Comparison of ENCODE assay signal across 1 cellular context in the genomic region with DNA sequence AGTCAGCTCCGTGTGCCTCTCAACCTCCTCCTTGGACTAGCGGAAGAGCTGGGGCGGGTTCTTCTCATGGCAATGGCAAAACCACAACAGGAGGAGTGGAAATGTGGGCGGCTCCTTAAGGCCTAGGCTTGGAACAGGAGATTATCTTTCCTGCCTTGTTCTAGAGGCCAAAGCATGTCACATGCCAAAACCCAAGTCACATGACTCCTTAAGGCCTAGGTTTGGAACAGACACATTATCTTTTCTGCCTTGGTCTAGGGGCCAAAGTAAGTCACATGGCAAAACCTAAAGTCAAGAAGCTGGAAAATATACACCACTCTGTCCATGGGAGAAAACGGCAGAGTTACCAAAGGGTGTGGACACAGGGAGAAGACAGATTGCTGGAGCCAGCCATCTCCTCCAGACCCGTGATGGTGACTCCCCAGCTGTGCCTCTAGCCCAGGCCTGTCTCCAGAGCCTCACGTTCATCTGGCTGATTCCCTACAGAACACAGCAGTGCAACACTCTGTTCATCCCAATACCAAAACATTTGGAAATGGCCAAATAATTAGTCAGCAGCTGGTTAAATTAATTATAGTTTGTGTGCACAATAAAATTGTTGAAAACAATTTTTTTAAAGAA.
TF ChIP-seq lines count a peak whose summit lies in the region.

No MANE protein-coding gene starts in this region.

TF ChIP-seq in K562, 482 proteins besides CTCF, POLR2A, EP300 and RAD21:
- TF ChIP-seq, protein P1, sequence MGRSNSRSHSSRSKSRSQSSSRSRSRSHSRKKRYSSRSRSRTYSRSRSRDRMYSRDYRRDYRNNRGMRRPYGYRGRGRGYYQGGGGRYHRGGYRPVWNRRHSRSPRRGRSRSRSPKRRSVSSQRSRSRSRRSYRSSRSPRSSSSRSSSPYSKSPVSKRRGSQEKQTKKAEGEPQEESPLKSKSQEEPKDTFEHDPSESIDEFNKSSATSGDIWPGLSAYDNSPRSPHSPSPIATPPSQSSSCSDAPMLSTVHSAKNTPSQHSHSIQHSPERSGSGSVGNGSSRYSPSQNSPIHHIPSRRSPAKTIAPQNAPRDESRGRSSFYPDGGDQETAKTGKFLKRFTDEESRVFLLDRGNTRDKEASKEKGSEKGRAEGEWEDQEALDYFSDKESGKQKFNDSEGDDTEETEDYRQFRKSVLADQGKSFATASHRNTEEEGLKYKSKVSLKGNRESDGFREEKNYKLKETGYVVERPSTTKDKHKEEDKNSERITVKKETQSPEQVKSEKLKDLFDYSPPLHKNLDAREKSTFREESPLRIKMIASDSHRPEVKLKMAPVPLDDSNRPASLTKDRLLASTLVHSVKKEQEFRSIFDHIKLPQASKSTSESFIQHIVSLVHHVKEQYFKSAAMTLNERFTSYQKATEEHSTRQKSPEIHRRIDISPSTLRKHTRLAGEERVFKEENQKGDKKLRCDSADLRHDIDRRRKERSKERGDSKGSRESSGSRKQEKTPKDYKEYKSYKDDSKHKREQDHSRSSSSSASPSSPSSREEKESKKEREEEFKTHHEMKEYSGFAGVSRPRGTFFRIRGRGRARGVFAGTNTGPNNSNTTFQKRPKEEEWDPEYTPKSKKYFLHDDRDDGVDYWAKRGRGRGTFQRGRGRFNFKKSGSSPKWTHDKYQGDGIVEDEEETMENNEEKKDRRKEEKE (IDR thresholded peaks at IDR 0.05; ENCODE audit: borderline replicate concordance in 1 of 2, control insufficient read depth in 1 of 2, low read depth in 2 of 2, low read length in 1 of 2), result no peak
- TF ChIP-seq SRSF1 (IDR thresholded peaks at IDR 0.05; ENCODE audit: low read depth, low read length) (no peak), CREM (IDR thresholded peaks at IDR 0.05; ENCODE audit: low read depth) (no peak), ZNF778 (CRISPR knock-in tag; IDR thresholded peaks at IDR 0.05) (no peak), NFRKB (IDR thresholded peaks at IDR 0.05; ENCODE audit: low read depth) (no peak), ZNF197 (CRISPR knock-in tag; IDR thresholded peaks at IDR 0.05; ENCODE audit: low read depth) (no peak), HDAC6 (IDR thresholded peaks at IDR 0.05; ENCODE audit: low read depth, low read length) (no peak), CEBPB (tag; IDR thresholded peaks at IDR 0.05) (no peak), RAD51 (IDR thresholded peaks at IDR 0.05; ENCODE audit: borderline replicate concordance, low read depth) (peak; percentile 86), ZNF583 (CRISPR knock-in tag; IDR thresholded peaks at IDR 0.05) (0 out of 2 replicates have a peak, but pooled peaks have one; percentile 33), NR3C1 (CRISPR knock-in tag; IDR thresholded peaks at IDR 0.05) (no peak), HNRNPH1 (optimal IDR thresholded peaks at IDR 0.05; ENCODE audit: low read depth, low read length) (no peak), JUN (IDR thresholded peaks at IDR 0.05; ENCODE audit: borderline replicate concordance, low read depth, low read length) (no peak), JUN (CRISPR knock-in tag; IDR thresholded peaks at IDR 0.05; ENCODE audit: borderline replicate concordance) (no peak), FOXJ3 (CRISPR knock-in tag; IDR thresholded peaks at IDR 0.05) (no peak), CCAR2 (IDR thresholded peaks at IDR 0.05; ENCODE audit: low read depth, low read length) (no peak), SIN3B (IDR thresholded peaks at IDR 0.05; ENCODE audit: low read depth) (no peak), CBX1 (IDR thresholded peaks at IDR 0.05; ENCODE audit: low read depth) (no peak), RBM14 (IDR thresholded peaks at IDR 0.05; ENCODE audit: borderline replicate concordance, insufficient read depth, low read depth, low read length) (no peak), BCOR (IDR thresholded peaks at IDR 0.05) (no peak), SOX6 (IDR thresholded peaks at IDR 0.05) (no peak), FOXA3 (CRISPR knock-in tag; conservative IDR thresholded peaks at IDR 0.05 in 1 of 2, IDR thresholded peaks at IDR 0.05 in 1 of 2) (no peak), TOE1 (IDR thresholded peaks at IDR 0.05; ENCODE audit: borderline replicate concordance) (peak; percentile 81), TOE1 (CRISPR knock-in tag; IDR thresholded peaks at IDR 0.05; ENCODE audit: borderline replicate concordance, low read depth) (no peak), MAZ (CRISPR knock-in tag; conservative IDR thresholded peaks at IDR 0.05 in 1 of 2, IDR thresholded peaks at IDR 0.05 in 1 of 2) (no peak), EGR1 (conservative IDR thresholded peaks at IDR 0.05) (no peak), EP400 (IDR thresholded peaks at IDR 0.05) (no peak), CHD1 (IDR thresholded peaks at IDR 0.05; ENCODE audit: low read length) (no peak), SP2 (IDR thresholded peaks at IDR 0.05; ENCODE audit: extremely low read depth, low read depth, low read length, poor library complexity, severe bottlenecking) (no peak), L3MBTL2 (IDR thresholded peaks at IDR 0.05) (peak; percentile 58), CBFA2T2 (conservative IDR thresholded peaks at IDR 0.05) (peak; percentile 47), HNRNPL (IDR thresholded peaks at IDR 0.05; ENCODE audit: low read depth, low read length) (no peak)
- TF ChIP-seq, protein P2, sequence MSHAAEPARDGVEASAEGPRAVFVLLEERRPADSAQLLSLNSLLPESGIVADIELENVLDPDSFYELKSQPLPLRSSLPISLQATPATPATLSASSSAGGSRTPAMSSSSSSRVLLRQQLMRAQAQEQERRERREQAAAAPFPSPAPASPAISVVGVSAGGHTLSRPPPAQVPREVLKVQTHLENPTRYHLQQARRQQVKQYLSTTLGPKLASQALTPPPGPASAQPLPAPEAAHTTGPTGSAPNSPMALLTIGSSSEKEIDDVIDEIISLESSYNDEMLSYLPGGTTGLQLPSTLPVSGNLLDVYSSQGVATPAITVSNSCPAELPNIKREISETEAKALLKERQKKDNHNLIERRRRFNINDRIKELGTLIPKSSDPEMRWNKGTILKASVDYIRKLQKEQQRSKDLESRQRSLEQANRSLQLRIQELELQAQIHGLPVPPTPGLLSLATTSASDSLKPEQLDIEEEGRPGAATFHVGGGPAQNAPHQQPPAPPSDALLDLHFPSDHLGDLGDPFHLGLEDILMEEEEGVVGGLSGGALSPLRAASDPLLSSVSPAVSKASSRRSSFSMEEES (CRISPR knock-in tag; IDR thresholded peaks at IDR 0.05), result peak; percentile 97
- TF ChIP-seq, protein P3, sequence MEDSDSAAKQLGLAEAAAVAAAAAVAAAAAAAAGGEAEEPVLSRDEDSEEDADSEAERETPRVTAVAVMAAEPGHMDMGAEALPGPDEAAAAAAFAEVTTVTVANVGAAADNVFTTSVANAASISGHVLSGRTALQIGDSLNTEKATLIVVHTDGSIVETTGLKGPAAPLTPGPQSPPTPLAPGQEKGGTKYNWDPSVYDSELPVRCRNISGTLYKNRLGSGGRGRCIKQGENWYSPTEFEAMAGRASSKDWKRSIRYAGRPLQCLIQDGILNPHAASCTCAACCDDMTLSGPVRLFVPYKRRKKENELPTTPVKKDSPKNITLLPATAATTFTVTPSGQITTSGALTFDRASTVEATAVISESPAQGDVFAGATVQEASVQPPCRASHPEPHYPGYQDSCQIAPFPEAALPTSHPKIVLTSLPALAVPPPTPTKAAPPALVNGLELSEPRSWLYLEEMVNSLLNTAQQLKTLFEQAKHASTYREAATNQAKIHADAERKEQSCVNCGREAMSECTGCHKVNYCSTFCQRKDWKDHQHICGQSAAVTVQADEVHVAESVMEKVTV (CRISPR knock-in tag; IDR thresholded peaks at IDR 0.05), result no peak
- TF ChIP-seq, protein P4, sequence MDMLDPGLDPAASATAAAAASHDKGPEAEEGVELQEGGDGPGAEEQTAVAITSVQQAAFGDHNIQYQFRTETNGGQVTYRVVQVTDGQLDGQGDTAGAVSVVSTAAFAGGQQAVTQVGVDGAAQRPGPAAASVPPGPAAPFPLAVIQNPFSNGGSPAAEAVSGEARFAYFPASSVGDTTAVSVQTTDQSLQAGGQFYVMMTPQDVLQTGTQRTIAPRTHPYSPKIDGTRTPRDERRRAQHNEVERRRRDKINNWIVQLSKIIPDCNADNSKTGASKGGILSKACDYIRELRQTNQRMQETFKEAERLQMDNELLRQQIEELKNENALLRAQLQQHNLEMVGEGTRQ (CRISPR knock-in tag; IDR thresholded peaks at IDR 0.05), result peak; percentile 79
- TF ChIP-seq, protein P5, sequence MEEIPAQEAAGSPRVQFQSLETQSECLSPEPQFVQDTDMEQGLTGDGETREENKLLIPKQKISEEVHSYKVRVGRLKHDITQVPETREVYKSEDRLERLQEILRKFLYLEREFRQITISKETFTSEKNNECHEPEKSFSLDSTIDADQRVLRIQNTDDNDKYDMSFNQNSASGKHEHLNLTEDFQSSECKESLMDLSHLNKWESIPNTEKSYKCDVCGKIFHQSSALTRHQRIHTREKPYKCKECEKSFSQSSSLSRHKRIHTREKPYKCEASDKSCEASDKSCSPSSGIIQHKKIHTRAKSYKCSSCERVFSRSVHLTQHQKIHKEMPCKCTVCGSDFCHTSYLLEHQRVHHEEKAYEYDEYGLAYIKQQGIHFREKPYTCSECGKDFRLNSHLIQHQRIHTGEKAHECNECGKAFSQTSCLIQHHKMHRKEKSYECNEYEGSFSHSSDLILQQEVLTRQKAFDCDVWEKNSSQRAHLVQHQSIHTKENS (CRISPR knock-in tag; IDR thresholded peaks at IDR 0.05), result no peak
- TF ChIP-seq, protein P6, sequence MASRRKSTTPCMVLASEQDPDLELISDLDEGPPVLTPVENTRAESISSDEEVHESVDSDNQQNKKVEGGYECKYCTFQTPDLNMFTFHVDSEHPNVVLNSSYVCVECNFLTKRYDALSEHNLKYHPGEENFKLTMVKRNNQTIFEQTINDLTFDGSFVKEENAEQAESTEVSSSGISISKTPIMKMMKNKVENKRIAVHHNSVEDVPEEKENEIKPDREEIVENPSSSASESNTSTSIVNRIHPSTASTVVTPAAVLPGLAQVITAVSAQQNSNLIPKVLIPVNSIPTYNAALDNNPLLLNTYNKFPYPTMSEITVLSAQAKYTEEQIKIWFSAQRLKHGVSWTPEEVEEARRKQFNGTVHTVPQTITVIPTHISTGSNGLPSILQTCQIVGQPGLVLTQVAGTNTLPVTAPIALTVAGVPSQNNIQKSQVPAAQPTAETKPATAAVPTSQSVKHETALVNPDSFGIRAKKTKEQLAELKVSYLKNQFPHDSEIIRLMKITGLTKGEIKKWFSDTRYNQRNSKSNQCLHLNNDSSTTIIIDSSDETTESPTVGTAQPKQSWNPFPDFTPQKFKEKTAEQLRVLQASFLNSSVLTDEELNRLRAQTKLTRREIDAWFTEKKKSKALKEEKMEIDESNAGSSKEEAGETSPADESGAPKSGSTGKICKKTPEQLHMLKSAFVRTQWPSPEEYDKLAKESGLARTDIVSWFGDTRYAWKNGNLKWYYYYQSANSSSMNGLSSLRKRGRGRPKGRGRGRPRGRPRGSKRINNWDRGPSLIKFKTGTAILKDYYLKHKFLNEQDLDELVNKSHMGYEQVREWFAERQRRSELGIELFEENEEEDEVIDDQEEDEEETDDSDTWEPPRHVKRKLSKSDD (conservative IDR thresholded peaks at IDR 0.05; ENCODE audit: low read length), result no peak
- TF ChIP-seq, protein P7, sequence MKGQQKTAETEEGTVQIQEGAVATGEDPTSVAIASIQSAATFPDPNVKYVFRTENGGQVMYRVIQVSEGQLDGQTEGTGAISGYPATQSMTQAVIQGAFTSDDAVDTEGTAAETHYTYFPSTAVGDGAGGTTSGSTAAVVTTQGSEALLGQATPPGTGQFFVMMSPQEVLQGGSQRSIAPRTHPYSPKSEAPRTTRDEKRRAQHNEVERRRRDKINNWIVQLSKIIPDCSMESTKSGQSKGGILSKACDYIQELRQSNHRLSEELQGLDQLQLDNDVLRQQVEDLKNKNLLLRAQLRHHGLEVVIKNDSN (CRISPR knock-in tag; IDR thresholded peaks at IDR 0.05), result peak; percentile 72
- TF ChIP-seq, protein P8, sequence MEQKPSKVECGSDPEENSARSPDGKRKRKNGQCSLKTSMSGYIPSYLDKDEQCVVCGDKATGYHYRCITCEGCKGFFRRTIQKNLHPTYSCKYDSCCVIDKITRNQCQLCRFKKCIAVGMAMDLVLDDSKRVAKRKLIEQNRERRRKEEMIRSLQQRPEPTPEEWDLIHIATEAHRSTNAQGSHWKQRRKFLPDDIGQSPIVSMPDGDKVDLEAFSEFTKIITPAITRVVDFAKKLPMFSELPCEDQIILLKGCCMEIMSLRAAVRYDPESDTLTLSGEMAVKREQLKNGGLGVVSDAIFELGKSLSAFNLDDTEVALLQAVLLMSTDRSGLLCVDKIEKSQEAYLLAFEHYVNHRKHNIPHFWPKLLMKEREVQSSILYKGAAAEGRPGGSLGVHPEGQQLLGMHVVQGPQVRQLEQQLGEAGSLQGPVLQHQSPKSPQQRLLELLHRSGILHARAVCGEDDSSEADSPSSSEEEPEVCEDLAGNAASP (IDR thresholded peaks at IDR 0.05), result no peak
- TF ChIP-seq, protein P9, sequence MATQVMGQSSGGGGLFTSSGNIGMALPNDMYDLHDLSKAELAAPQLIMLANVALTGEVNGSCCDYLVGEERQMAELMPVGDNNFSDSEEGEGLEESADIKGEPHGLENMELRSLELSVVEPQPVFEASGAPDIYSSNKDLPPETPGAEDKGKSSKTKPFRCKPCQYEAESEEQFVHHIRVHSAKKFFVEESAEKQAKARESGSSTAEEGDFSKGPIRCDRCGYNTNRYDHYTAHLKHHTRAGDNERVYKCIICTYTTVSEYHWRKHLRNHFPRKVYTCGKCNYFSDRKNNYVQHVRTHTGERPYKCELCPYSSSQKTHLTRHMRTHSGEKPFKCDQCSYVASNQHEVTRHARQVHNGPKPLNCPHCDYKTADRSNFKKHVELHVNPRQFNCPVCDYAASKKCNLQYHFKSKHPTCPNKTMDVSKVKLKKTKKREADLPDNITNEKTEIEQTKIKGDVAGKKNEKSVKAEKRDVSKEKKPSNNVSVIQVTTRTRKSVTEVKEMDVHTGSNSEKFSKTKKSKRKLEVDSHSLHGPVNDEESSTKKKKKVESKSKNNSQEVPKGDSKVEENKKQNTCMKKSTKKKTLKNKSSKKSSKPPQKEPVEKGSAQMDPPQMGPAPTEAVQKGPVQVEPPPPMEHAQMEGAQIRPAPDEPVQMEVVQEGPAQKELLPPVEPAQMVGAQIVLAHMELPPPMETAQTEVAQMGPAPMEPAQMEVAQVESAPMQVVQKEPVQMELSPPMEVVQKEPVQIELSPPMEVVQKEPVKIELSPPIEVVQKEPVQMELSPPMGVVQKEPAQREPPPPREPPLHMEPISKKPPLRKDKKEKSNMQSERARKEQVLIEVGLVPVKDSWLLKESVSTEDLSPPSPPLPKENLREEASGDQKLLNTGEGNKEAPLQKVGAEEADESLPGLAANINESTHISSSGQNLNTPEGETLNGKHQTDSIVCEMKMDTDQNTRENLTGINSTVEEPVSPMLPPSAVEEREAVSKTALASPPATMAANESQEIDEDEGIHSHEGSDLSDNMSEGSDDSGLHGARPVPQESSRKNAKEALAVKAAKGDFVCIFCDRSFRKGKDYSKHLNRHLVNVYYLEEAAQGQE (CRISPR knock-in tag; IDR thresholded peaks at IDR 0.05; ENCODE audit: low read depth), result no peak
- TF ChIP-seq, protein P10, sequence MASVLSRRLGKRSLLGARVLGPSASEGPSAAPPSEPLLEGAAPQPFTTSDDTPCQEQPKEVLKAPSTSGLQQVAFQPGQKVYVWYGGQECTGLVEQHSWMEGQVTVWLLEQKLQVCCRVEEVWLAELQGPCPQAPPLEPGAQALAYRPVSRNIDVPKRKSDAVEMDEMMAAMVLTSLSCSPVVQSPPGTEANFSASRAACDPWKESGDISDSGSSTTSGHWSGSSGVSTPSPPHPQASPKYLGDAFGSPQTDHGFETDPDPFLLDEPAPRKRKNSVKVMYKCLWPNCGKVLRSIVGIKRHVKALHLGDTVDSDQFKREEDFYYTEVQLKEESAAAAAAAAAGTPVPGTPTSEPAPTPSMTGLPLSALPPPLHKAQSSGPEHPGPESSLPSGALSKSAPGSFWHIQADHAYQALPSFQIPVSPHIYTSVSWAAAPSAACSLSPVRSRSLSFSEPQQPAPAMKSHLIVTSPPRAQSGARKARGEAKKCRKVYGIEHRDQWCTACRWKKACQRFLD (CRISPR knock-in tag; IDR thresholded peaks at IDR 0.05), result no peak
